1 cellular context compared by ENCODE assay signal in genomic region chr12:114858388-114859146, GRCh38.
TF ChIP-seq lines count a peak whose summit lies in the region.

No MANE protein-coding gene starts in this region.

TF ChIP-seq in HepG2, 621 proteins besides CTCF, POLR2A, EP300 and RAD21 (continued from another document and continues in another):
- TF ChIP-seq ZNF614 (CRISPR knock-in tag; IDR thresholded peaks at IDR 0.05; ENCODE audit: borderline replicate concordance) (no peak), ZNF282 (IDR thresholded peaks at IDR 0.05; ENCODE audit: partially characterized antibody) (no peak), KLF12 (CRISPR knock-in tag; IDR thresholded peaks at IDR 0.05; ENCODE audit: borderline replicate concordance) (no peak), LBX2 (CRISPR knock-in tag; IDR thresholded peaks at IDR 0.05; ENCODE audit: borderline replicate concordance) (no peak), FIP1L1 (IDR thresholded peaks at IDR 0.05; ENCODE audit: borderline replicate concordance, insufficient read depth, low read depth, low read length) (no peak), SOX13 (IDR thresholded peaks at IDR 0.05) (no peak), SOX13 (CRISPR knock-in tag; conservative IDR thresholded peaks at IDR 0.05 in 1 of 2, IDR thresholded peaks at IDR 0.05 in 1 of 2) (peak in 1 of 2 experiments; percentile 53; a peak in 1 of 4 replicates), NFKBIZ (CRISPR knock-in tag; IDR thresholded peaks at IDR 0.05) (no peak), ARID2 (CRISPR knock-in tag; IDR thresholded peaks at IDR 0.05; ENCODE audit: borderline replicate concordance) (no peak), SALL2 (CRISPR knock-in tag; IDR thresholded peaks at IDR 0.05) (no peak), GATAD2A (CRISPR knock-in tag; IDR thresholded peaks at IDR 0.05) (peak; percentile 85), ZNF766 (CRISPR knock-in tag; IDR thresholded peaks at IDR 0.05; ENCODE audit: borderline replicate concordance) (0 out of 2 replicates have a peak, but pooled peaks have one; percentile 62), ZNF576 (CRISPR knock-in tag; IDR thresholded peaks at IDR 0.05) (no peak), MATR3 (CRISPR knock-in tag; IDR thresholded peaks at IDR 0.05) (no peak), TEAD3 (CRISPR knock-in tag; optimal IDR thresholded peaks at IDR 0.05; ENCODE audit: borderline replicate concordance) (peak; percentile 80), MIER3 (CRISPR knock-in tag; IDR thresholded peaks at IDR 0.05; ENCODE audit: borderline replicate concordance) (peak; percentile 54; the same call in 1 of the 2 replicates), ZNF563 (CRISPR knock-in tag; IDR thresholded peaks at IDR 0.05) (no peak), PLSCR1 (CRISPR knock-in tag; IDR thresholded peaks at IDR 0.05; ENCODE audit: borderline replicate concordance) (no peak), TAF1 (CRISPR knock-in tag; IDR thresholded peaks at IDR 0.05) (no peak), ZNF251 (CRISPR knock-in tag; IDR thresholded peaks at IDR 0.05) (no peak), ELF3 (CRISPR knock-in tag; IDR thresholded peaks at IDR 0.05) (no peak), RFXAP (CRISPR knock-in tag; IDR thresholded peaks at IDR 0.05; ENCODE audit: borderline replicate concordance) (peak; percentile 41; the same call in 1 of the 2 replicates), KLF6 (CRISPR knock-in tag; IDR thresholded peaks at IDR 0.05) (no peak), RARA (CRISPR knock-in tag; IDR thresholded peaks at IDR 0.05) (peak; percentile 66), ZNF644 (CRISPR knock-in tag; IDR thresholded peaks at IDR 0.05; ENCODE audit: low read depth) (peak; percentile 93), SAFB2 (CRISPR knock-in tag; IDR thresholded peaks at IDR 0.05; ENCODE audit: borderline replicate concordance, low read depth) (no peak), GMEB1 (CRISPR knock-in tag; IDR thresholded peaks at IDR 0.05; ENCODE audit: borderline replicate concordance) (no peak), ZNF274 (CRISPR knock-in tag; IDR thresholded peaks at IDR 0.05) (no peak), FOXJ3 (CRISPR knock-in tag; IDR thresholded peaks at IDR 0.05; ENCODE audit: borderline replicate concordance) (peak; percentile 63; the same call in 1 of the 2 replicates), ZNF34 (CRISPR knock-in tag; IDR thresholded peaks at IDR 0.05; ENCODE audit: borderline replicate concordance) (no peak), SNRNP70 (IDR thresholded peaks at IDR 0.05; ENCODE audit: low read depth, low read length) (no peak), GABPB1 (CRISPR knock-in tag; IDR thresholded peaks at IDR 0.05) (no peak), ZNF782 (CRISPR knock-in tag; IDR thresholded peaks at IDR 0.05; ENCODE audit: borderline replicate concordance) (no peak), STAG1 (CRISPR knock-in tag; IDR thresholded peaks at IDR 0.05) (peak; percentile 41), ZSCAN9 (CRISPR knock-in tag; IDR thresholded peaks at IDR 0.05; ENCODE audit: borderline replicate concordance) (no peak), ARID4A (CRISPR knock-in tag; IDR thresholded peaks at IDR 0.05; ENCODE audit: borderline replicate concordance) (no peak; the same call in 1 of the 2 replicates), ZNF724P (CRISPR knock-in tag; IDR thresholded peaks at IDR 0.05; ENCODE audit: borderline replicate concordance) (no peak), RNF219 (CRISPR knock-in tag; IDR thresholded peaks at IDR 0.05) (no peak), ETV6 (CRISPR knock-in tag; conservative IDR thresholded peaks at IDR 0.05) (no peak), HNF1B (CRISPR knock-in tag; IDR thresholded peaks at IDR 0.05) (no peak), FUBP1 (CRISPR knock-in tag; IDR thresholded peaks at IDR 0.05; ENCODE audit: borderline replicate concordance) (no peak), ETV5 (CRISPR knock-in tag; IDR thresholded peaks at IDR 0.05; ENCODE audit: borderline replicate concordance) (peak; percentile 30; the same call in 1 of the 2 replicates), ZKSCAN5 (CRISPR knock-in tag; IDR thresholded peaks at IDR 0.05) (no peak), HOXA3 (CRISPR knock-in tag; IDR thresholded peaks at IDR 0.05) (peak; percentile 29; the same call in 1 of the 2 replicates), HHEX (CRISPR knock-in tag; IDR thresholded peaks at IDR 0.05) (no peak), ZBTB7A (CRISPR knock-in tag; IDR thresholded peaks at IDR 0.05) (no peak), BCL3 (CRISPR knock-in tag; IDR thresholded peaks at IDR 0.05) (no peak), ZNF484 (CRISPR knock-in tag; IDR thresholded peaks at IDR 0.05; ENCODE audit: borderline replicate concordance, low read depth) (no peak), TBX2 (CRISPR knock-in tag; IDR thresholded peaks at IDR 0.05; ENCODE audit: borderline replicate concordance) (no peak), ZBTB1 (CRISPR knock-in tag; IDR thresholded peaks at IDR 0.05; ENCODE audit: borderline replicate concordance) (no peak), SOX6 (IDR thresholded peaks at IDR 0.05) (no peak), SOX6 (CRISPR knock-in tag; IDR thresholded peaks at IDR 0.05) (peak; percentile 82), NONO (IDR thresholded peaks at IDR 0.05) (no peak), NONO (CRISPR knock-in tag; conservative IDR thresholded peaks at IDR 0.05) (no peak), ZNF704 (CRISPR knock-in tag; IDR thresholded peaks at IDR 0.05; ENCODE audit: borderline replicate concordance) (no peak)
